In genomic region chrX:103253608-103254007, GRCh38 we compare ENCODE assay signal across 2 cellular contexts.
TF ChIP-seq lines count a peak whose summit lies in the region.

No MANE protein-coding gene starts in this region.

TF ChIP-seq in endothelial cell of umbilical vein, 7 proteins besides CTCF, POLR2A, EP300 and RAD21:
- TF ChIP-seq POLR2AphosphoS5 (IDR thresholded peaks at IDR 0.05; ENCODE audit: insufficient read depth, low read depth, low read length) (no peak), GATA2 (IDR thresholded peaks at IDR 0.05; ENCODE audit: insufficient read depth, insufficient read length, low read depth, low read length) (no peak), MYC (IDR thresholded peaks at IDR 0.05; ENCODE audit: low read depth, low read length) (no peak), MAX (IDR thresholded peaks at IDR 0.05; ENCODE audit: insufficient read depth, insufficient read length) (no peak), JUN (IDR thresholded peaks at IDR 0.05; ENCODE audit: borderline replicate concordance, insufficient read depth, insufficient read length, low read depth) (no peak), FOS (IDR thresholded peaks at IDR 0.05; ENCODE audit: borderline replicate concordance, insufficient read depth, low read length) (no peak), EZH2 (IDR thresholded peaks at IDR 0.05; ENCODE audit: borderline replicate concordance, low read depth, low read length, severe bottlenecking) (no peak)

TF ChIP-seq in neural cell, 6 proteins besides CTCF, POLR2A, EP300 and RAD21:
- no peak for TF ChIP-seq REST (IDR thresholded peaks at IDR 0.05; ENCODE audit: borderline replicate concordance)
- no peak for TF ChIP-seq MXI1 (conservative IDR thresholded peaks at IDR 0.05; ENCODE audit: poor library complexity, severe bottlenecking)
- no peak for TF ChIP-seq TAF1 (IDR thresholded peaks at IDR 0.05; ENCODE audit: low read depth)
- TF ChIP-seq EZH2 (IDR thresholded peaks at IDR 0.05; ENCODE audit: borderline replicate concordance, insufficient read depth, low read length, poor library complexity, severe bottlenecking): no peak
- TF ChIP-seq POLR2AphosphoS5 (IDR thresholded peaks at IDR 0.05): no peak
- no peak for TF ChIP-seq SMC3 (conservative IDR thresholded peaks at IDR 0.05; ENCODE audit: poor library complexity)
TF ChIP-seq in neural cell: peak in this region for 0.
